In genomic region chr3:179146911-179147570, GRCh38 we compare ENCODE assay signal across 1 cellular context.
TF ChIP-seq lines count a peak whose summit lies in the region.

No MANE protein-coding gene starts in this region.

TF ChIP-seq in IMR-90, 13 proteins besides CTCF, POLR2A, EP300 and RAD21 (continued from another document):
- TF ChIP-seq CEBPB (IDR thresholded peaks at IDR 0.05; ENCODE audit: low read depth, low read length) = no peak
- TF ChIP-seq FOS (IDR thresholded peaks at IDR 0.05; ENCODE audit: low read depth, low read length) = no peak
- TF ChIP-seq CHD1 (IDR thresholded peaks at IDR 0.05; ENCODE audit: low read depth, low read length) = no peak
- no peak for TF ChIP-seq ELK1 (IDR thresholded peaks at IDR 0.05; ENCODE audit: borderline replicate concordance, low read depth, low read length)
- no peak for TF ChIP-seq MAZ (IDR thresholded peaks at IDR 0.05; ENCODE audit: borderline replicate concordance, low read depth, low read length)
